10 cellular contexts compared by ENCODE assay signal in the genomic region with DNA sequence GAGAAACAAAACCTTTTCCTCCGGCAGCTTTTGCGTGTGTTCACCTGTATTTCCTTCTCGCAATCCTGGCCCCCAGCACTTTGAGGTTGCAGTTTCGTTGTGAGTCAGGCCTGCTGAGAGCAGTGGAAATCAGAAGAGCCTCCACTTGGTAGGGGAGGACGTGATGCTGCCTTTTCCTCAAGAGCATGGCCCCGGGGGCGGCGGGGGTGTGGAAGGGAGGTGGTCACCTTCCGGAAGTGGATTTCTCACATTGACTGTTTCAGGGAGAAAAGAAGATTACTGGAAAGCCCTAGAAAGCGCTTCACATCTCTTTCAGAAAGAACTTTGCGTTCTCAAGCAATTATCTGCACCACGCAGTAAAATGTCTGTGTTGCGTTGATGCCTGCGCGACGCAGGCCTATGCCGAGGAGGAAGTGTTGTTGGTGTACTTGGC. TPM values are rescaled to one million over a fixed set of nuclear protein-coding genes. Genes with fewer than 3 reads are reported as not detected.
DNase-seq lines count a peak whose midpoint lies in the region; ATAC-seq and TF ChIP-seq lines count a peak whose summit lies in the region.
"Had no signal": no experiment of that assay in that cellular context is flagged by ENCODE, and none has a peak within 500 bp of the region (broad histone marks: within the 10 kb centered on the region; RNA-seq: fewer than 3 reads in every experiment).

No MANE protein-coding gene starts in this region.

- no peaks in the 10 kb centered on the region for H3K9me3 ChIP-seq in uterus

- no peak overlapping the region for H3K27ac Mint-ChIP-seq in chondrocyte (ENCODE audit: unreplicated experiment)

- CTCF ChIA-PET in HEK293T (lab: Yijun Ruan, JAX), result no interaction called here

- no peak overlapping the region for H3K27ac ChIP-seq in uterus
- H3K27ac ChIP-seq: epithelial cell of prostate had no signal

- no peak for TF ChIP-seq CTCF in chondrocyte (IDR thresholded peaks at IDR 0.05)
- no peak for TF ChIP-seq CTCF in uterus (IDR thresholded peaks at IDR 0.05)

- no peak overlapping the region for H3K4me3 ChIP-seq in uterus

- H3K36me3 ChIP-seq in uterus, result no peaks in the 10 kb centered on the region

- peaks cover 6% of the 10 kb centered on the region for H3K27me3 Mint-ChIP-seq in chondrocyte (ENCODE audit: low read depth)

- peaks cover 4% of the 10 kb centered on the region for H3K4me1 Mint-ChIP-seq in chondrocyte (ENCODE audit: low read depth)

- DNase-seq in GM19240 (ENCODE audit: insufficient read length, low spot score), result peak; percentile 69
- DNase-seq in activated T-cell treated with anti-CD3 and anti-CD28 coated beads for 4 hours, result peak; percentile 87
- peak; percentile 87 to 94 for DNase-seq in stimulated activated CD4-positive, alpha-beta T cell treated with anti-CD3 and anti-CD28 coated beads, Interleukin-4, amount 100 ng/mL, for 4 hours
- DNase-seq in chondrocyte (ENCODE audit: low spot score), result no peak
- DNase-seq in HEK293T (ENCODE audit: extremely low spot score), result no peak
- no peak for DNase-seq in NCI-H2227 (lab: John Stamatoyannopoulos, UW; ENCODE audit: unreplicated experiment)
- DNase-seq in uterus, result no peak

- POLR2A ChIA-PET in HEK293T (lab: Yijun Ruan, JAX), result no interaction called here

- peak; percentile 51 for ATAC-seq in HG03196 (IDR thresholded peaks at IDR 0.05; ENCODE audit: unreplicated experiment)

- no peak overlapping the region for H3K4me3 Mint-ChIP-seq in chondrocyte (ENCODE audit: unreplicated experiment)

- no peak for TF ChIP-seq POLR2A in uterus (IDR thresholded peaks at IDR 0.05)

- H3K27me3 ChIP-seq in uterus, result no peaks in the 10 kb centered on the region

- intact Hi-C loops in uterus (cut with DNase I; ENCODE audit: low total_unique reads), result no loop called here

- H3K4me1 ChIP-seq in uterus, result no peaks in the 10 kb centered on the region

- H3K36me3 Mint-ChIP-seq in chondrocyte (ENCODE audit: low read depth), result no peaks in the 10 kb centered on the region

- H3K9me3 Mint-ChIP-seq in chondrocyte (ENCODE audit: low read depth), result no peaks in the 10 kb centered on the region

TF ChIP-seq in HEK293T, 16 proteins besides CTCF, POLR2A, EP300 and RAD21:
- TF ChIP-seq FOXM1 (IDR thresholded peaks at IDR 0.05; ENCODE audit: borderline replicate concordance) (no peak), BHLHE40 (IDR thresholded peaks at IDR 0.05; ENCODE audit: borderline replicate concordance) (no peak), ARNT (IDR thresholded peaks at IDR 0.05) (no peak), L3MBTL2 (conservative IDR thresholded peaks at IDR 0.05) (no peak), HDGF (IDR thresholded peaks at IDR 0.05; ENCODE audit: borderline replicate concordance) (no peak)

RNA-seq across cellular contexts. Expression of a gene that starts 12.2 kb away (rescaled TPM):
- total RNA-seq in chondrocyte (not detected in 3 replicates), uterus (1 to 10 TPM in 1 of 4 donors, under 1 TPM in 1, not detected in 2; 0.55 to 3.2 TPM)

RNA-seq across cellular contexts. Expression of a gene that starts 13.9 kb away (rescaled TPM):
- total RNA-seq in chondrocyte, result not detected in 3 replicates
- total RNA-seq in uterus, result under 1 TPM in 1 of 4 donors, not detected in 3; 0.76 TPM
- total RNA-seq: subcutaneous adipose tissue had no signal

Comparison
In these comparisons a context has a peak if more than half of its experiments do, and no peak if none do; other contexts are left out.
1. DNase-seq: peak in GM19240 (single experiment), activated T-cell treated with anti-CD3 and anti-CD28 coated beads for 4 hours (single experiment) and stimulated activated CD4-positive, alpha-beta T cell treated with anti-CD3 and anti-CD28 coated beads, Interleukin-4, amount 100 ng/mL, for 4 hours (2 of 2); none in chondrocyte (single experiment), HEK293T (single experiment), NCI-H2227 (single experiment) and uterus (0 of 2).